Comparison of ENCODE assay signal across 12 cellular contexts in genomic region chr1:228978486-228979324, GRCh38.
DNase-seq lines count a peak whose midpoint lies in the region; ATAC-seq and TF ChIP-seq lines count a peak whose summit lies in the region.
"Had no signal": no experiment of that assay in that cellular context is flagged by ENCODE, and none has a peak within 500 bp of the region (broad histone marks: within the 10 kb centered on the region; RNA-seq: fewer than 3 reads in every experiment).

No MANE protein-coding gene starts in this region.

- 32% methylated on average over 9 of the region's 14 CpGs; no CpG with 5 or more reads in 1 of the 2 experiments for WGBS in IMR-90 (ENCODE audit: extremely low coverage in 2 of 2, insufficient read length in 1 of 2), 2 experiments
- 29% methylated on average over 10 of the region's 14 CpGs for WGBS in right lobe of liver (ENCODE audit: insufficient coverage, low coverage, low lambda C conversion rate, missing lambda C conversion rate)
- WGBS in testis, 2 donors: 60 to 67% methylated on average over 13 to 14 of the region's 14 CpGs

- BruUV-seq in IMR-90 (replicated peaks; lab: Mats Ljungman, UMichigan): no TSS peak

- TF ChIP-seq POLR2A in IMR-90 (IDR thresholded peaks at IDR 0.05; ENCODE audit: low read depth, low read length) (no peak), right lobe of liver (IDR thresholded peaks at IDR 0.05) (no peak), testis (IDR thresholded peaks at IDR 0.05) (no peak)

- POLR2A ChIA-PET in IMR-90 (lab: Charles Lee; ENCODE audit: unreplicated experiment) (no interaction called here), HEK293T (lab: Yijun Ruan, JAX) (no interaction called here)

- H3K79me1 ChIP-seq in IMR-90 (ENCODE audit: low read depth in 1 of 2, low read length in 2 of 2): no peaks in the 10 kb centered on the region

- DNase-seq in IMR-90 (no peak), choroid plexus epithelial cell (ENCODE audit: low read depth) (peak; percentile 54), right lobe of liver (peak; percentile 69 to 87 (median 83)), testis (peak; percentile 70), HK-2 (ENCODE audit: unreplicated experiment) (no peak), HEK293T (ENCODE audit: extremely low spot score) (no peak), DMS53 treated with DMSO at 0.1 percent for 48 hours (lab: John Stamatoyannopoulos, UW; ENCODE audit: unreplicated experiment) (no peak), CD1c-positive myeloid dendritic cell (ENCODE audit: extremely low spot score) (no peak)
- DNase-seq: activated CD4-positive, alpha-beta T cell treated with anti-CD3 and anti-CD28 coated beads, Interleukin-2, amount 10 ng/mL, durations not matched to agents 7 days and 5 days; GOT3; stimulated activated CD4-positive, alpha-beta T cell treated with anti-CD3 and anti-CD28 coated beads, Interleukin-4, amount 100 ng/mL, for 4 hours had no signal

- H2BK5ac ChIP-seq in IMR-90 (ENCODE audit: low read depth, low read length, poor library complexity, severe bottlenecking): no peak overlapping the region

- intact Hi-C loops in IMR-90 (cut with micrococcal nuclease): no loop called here
- intact Hi-C loops in right lobe of liver (cut with DNase I): no loop called here
- intact Hi-C loops in testis (cut with DNase I; ENCODE audit: low total_unique reads): no loop called here

- H3K4me1 ChIP-seq in IMR-90 (ENCODE audit: control insufficient read depth, insufficient read depth, low read length) (peaks cover 8% of the 10 kb centered on the region; the same call in 1 of the 2 replicates), right lobe of liver (peaks cover 0 to 18% (median 10%) of the 10 kb centered on the region in 4 donors), testis (peaks cover 4% of the 10 kb centered on the region)

- no peak overlapping the region for H3K9ac ChIP-seq in IMR-90 (ENCODE audit: low read depth, low read length)

- H2BK20ac ChIP-seq in IMR-90 (ENCODE audit: low read depth, low read length): no peak overlapping the region

- no peak overlapping the region for H2BK15ac ChIP-seq in IMR-90 (ENCODE audit: low read depth, low read length)

- no peaks in the 10 kb centered on the region for H3K36me3 ChIP-seq in IMR-90 (ENCODE audit: control insufficient read depth, insufficient read depth, low read length)
- H3K36me3 ChIP-seq in right lobe of liver: no peaks in the 10 kb centered on the region
- no peaks in the 10 kb centered on the region for H3K36me3 ChIP-seq in testis (ENCODE audit: low read depth, missing control alignments)

- no peak overlapping the region for H2AK5ac ChIP-seq in IMR-90 (ENCODE audit: low read depth, low read length)

- H2AK9ac ChIP-seq in IMR-90 (replicated peaks; ENCODE audit: low read depth, low read length, poor library complexity): no peak overlapping the region

- H2BK120ac ChIP-seq in IMR-90 (ENCODE audit: low read depth, low read length): 0 out of 2 replicates have a peak overlapping the region, but pooled peaks have one; percentile 19

- in situ Hi-C loops in IMR-90 (cut with MboI; ENCODE audit: low sequenced_read_pairs): no loop called here

- H3K27me3 ChIP-seq in IMR-90 (ENCODE audit: control insufficient read depth, insufficient read depth, low read length): no peaks in the 10 kb centered on the region
- no peaks in the 10 kb centered on the region for H3K27me3 ChIP-seq in right lobe of liver
- H3K27me3 ChIP-seq in testis: no peaks in the 10 kb centered on the region

- dilution Hi-C loops in IMR-90 (cut with HindIII; ENCODE audit: low sequenced_read_pairs, unreplicated experiment): no loop called here

- H4K8ac ChIP-seq in IMR-90 (ENCODE audit: low read depth in 2 of 2, low read length in 2 of 2): no peak overlapping the region

- H2AFZ ChIP-seq in IMR-90 (replicated peaks; ENCODE audit: low read length, poor library complexity): peak overlapping the region; percentile 64

- TF ChIP-seq RAD21 in IMR-90 (IDR thresholded peaks at IDR 0.05; ENCODE audit: low read length): no peak

- no peak overlapping the region for H3K18ac ChIP-seq in IMR-90 (ENCODE audit: low read depth, low read length)

- TF ChIP-seq CTCF in IMR-90 (conservative IDR thresholded peaks at IDR 0.05; ENCODE audit: low read depth, low read length) (no peak), choroid plexus epithelial cell (conservative IDR thresholded peaks at IDR 0.05; ENCODE audit: low read depth, low read length) (no peak), right lobe of liver (IDR thresholded peaks at IDR 0.05) (no peak), testis (IDR thresholded peaks at IDR 0.05) (no peak)

- no peak overlapping the region for H3K56ac ChIP-seq in IMR-90 (ENCODE audit: extremely low read depth, insufficient read depth, low read length)

- no peak overlapping the region for H4K91ac ChIP-seq in IMR-90 (ENCODE audit: insufficient read depth, low read depth, low read length)

- CTCF ChIA-PET in IMR-90 (lab: Yijun Ruan, JAX) (interaction anchor here (1.0 kb wide), 1 partner anchor 244 kb away, joined by 3 read pairs; no protein-coding TSS in a partner anchor), HEK293T (lab: Yijun Ruan, JAX) (interaction anchor here (0.9 to 2.0 kb wide), 2 partner anchors 9 to 15 kb away, joined by 3 to 6 read pairs; no protein-coding TSS in a partner anchor)

- no peaks in the 10 kb centered on the region for H3K9me3 ChIP-seq in IMR-90 (ENCODE audit: control insufficient read depth, insufficient read depth, low read length)
- H3K9me3 ChIP-seq in right lobe of liver: no peaks in the 10 kb centered on the region
- H3K9me3 ChIP-seq in testis: no peaks in the 10 kb centered on the region

- H3K23ac ChIP-seq in IMR-90 (ENCODE audit: low read depth, low read length): 0 out of 2 replicates have a peak overlapping the region, but pooled peaks have one; percentile 45

- H3K4me3 ChIP-seq in IMR-90 (ENCODE audit: insufficient read depth, low read depth, low read length) (no peak overlapping the region), choroid plexus epithelial cell (ENCODE audit: low read depth, low read length) (no peak overlapping the region), right lobe of liver (no peak overlapping the region), testis (no peak overlapping the region)

- H3K27ac ChIP-seq in IMR-90 (ENCODE audit: insufficient read depth, low read length) (no peak overlapping the region), right lobe of liver (peak overlapping the region in 2 of 3 donors; percentile 21 to 61), testis (no peak overlapping the region)

- no peaks in the 10 kb centered on the region for H4K20me1 ChIP-seq in IMR-90 (ENCODE audit: insufficient read depth, low read length)

- H3K14ac ChIP-seq in IMR-90 (replicated peaks; ENCODE audit: low read depth, low read length): no peak overlapping the region

- no peak overlapping the region for H3K4ac ChIP-seq in IMR-90 (ENCODE audit: low read depth, low read length)

- 0 out of 2 replicates have a peak, but pooled peaks cover 6% of the 10 kb centered on the region for H3K9me1 ChIP-seq in IMR-90 (ENCODE audit: insufficient read depth, low read length)

- no peak overlapping the region for H4K5ac ChIP-seq in IMR-90 (ENCODE audit: low read depth, low read length)

- H3K4me2 ChIP-seq in IMR-90 (ENCODE audit: low read depth, low read length): no peak overlapping the region

- peak; percentile 36 for ATAC-seq in IMR-90 (ENCODE audit: low read depth)
- ATAC-seq in right lobe of liver: peak; percentile 83 to 92 (median 86)
- ATAC-seq: activated naive CD4-positive, alpha-beta T cell treated with anti-CD3 and anti-CD28 coated beads, Interleukin-2, amount 50 U/mL, for 72 hours had no signal

TF ChIP-seq in IMR-90, 13 proteins besides CTCF, POLR2A, EP300 and RAD21:
- TF ChIP-seq BHLHE40 (IDR thresholded peaks at IDR 0.05; ENCODE audit: low read depth, low read length) (no peak), MAFK (IDR thresholded peaks at IDR 0.05; ENCODE audit: low read depth, low read length) (peak; percentile 82)

TF ChIP-seq in HEK293T, 16 proteins besides CTCF, POLR2A, EP300 and RAD21:
- TF ChIP-seq FOXK2 (IDR thresholded peaks at IDR 0.05): no peak
- no peak for TF ChIP-seq ARNT (IDR thresholded peaks at IDR 0.05)
- no peak for TF ChIP-seq BHLHE40 (IDR thresholded peaks at IDR 0.05; ENCODE audit: borderline replicate concordance)

Comparison
In these comparisons a context has a peak if more than half of its experiments do, and no peak if none do; other contexts are left out.
1. DNase-seq: peak in choroid plexus epithelial cell (single experiment), right lobe of liver (3 of 3) and testis (single experiment); none in IMR-90 (single experiment), HK-2 (single experiment), HEK293T (single experiment), DMS53 treated with DMSO at 0.1 percent for 48 hours (single experiment) and CD1c-positive myeloid dendritic cell (single experiment).
2. H3K27ac ChIP-seq: peak in right lobe of liver (2 of 3); none in IMR-90 (single experiment) and testis (0 of 2).